ENCODE assay signal across 8 cellular contexts in the genomic region with DNA sequence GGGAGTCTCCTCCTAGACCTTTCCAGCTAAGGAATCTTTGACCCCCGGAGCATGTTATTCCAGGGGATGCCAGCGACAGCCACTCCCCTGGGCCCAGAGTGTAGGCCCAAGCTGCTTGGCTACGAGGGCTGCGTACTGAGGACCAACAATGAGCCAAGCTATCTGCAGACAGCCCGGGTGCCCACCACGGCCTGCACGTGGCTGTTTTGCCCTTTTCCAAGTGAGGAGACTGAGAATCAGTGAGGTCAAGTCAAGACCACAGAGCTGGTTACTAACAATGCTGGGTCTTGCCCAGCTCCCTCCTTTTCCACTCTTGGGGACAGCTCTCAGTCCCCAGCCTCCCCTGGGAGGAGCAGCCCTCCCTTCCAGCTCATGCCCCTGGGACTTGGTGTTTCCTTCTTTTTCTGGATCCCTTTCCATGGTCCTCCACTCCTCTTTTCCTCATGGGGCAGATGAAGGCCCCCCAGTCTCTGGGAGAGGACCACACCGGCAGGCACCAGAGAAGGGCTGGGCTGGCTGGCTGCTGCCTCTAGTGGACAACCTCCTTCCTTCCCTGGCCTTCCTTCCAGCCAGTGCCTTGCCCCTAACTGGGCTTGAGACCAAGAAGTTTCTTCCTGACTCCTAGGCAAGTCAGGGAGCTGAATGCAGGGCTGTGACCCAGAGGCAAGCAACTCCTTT. TPM values are rescaled to one million over a fixed set of nuclear protein-coding genes. Genes with fewer than 3 reads are reported as not detected.
A peak's percentile ranks its signal among the peaks of the same experiment; 100 is the strongest.
DNase-seq lines count a peak whose midpoint lies in the region; ATAC-seq and TF ChIP-seq lines count a peak whose summit lies in the region.

No MANE protein-coding gene starts in this region.

- DNase-seq in GM13976 (ENCODE audit: low spot score) (peak; percentile 42), SW480 (ENCODE audit: low spot score) (peak; percentile 71), right cardiac atrium (peak; percentile 71 to 87 (median 79)), skeletal muscle cell (ENCODE audit: low read depth) (no peak), NCI-H1436 (lab: John Stamatoyannopoulos, UW) (no peak), NCI-H524 treated with DMSO at 0.1 percent for 48 hours (lab: John Stamatoyannopoulos, UW) (no peak)
- DNase-seq in activated T-cell treated with anti-CD3 and anti-CD28 coated beads, Interleukin-2, amount 50 U/mL, for 24 hours: no peak

- no peak overlapping the region for H3K4me3 Mint-ChIP-seq in activated T-cell treated with anti-CD3 and anti-CD28 coated beads, Interleukin-2, amount 50 U/mL, for 24 hours

- H3K27ac ChIP-seq in right cardiac atrium (ENCODE audit: low read length): peak overlapping the region; percentile 70

- no peak for TF ChIP-seq CTCF in GM13976 (IDR thresholded peaks at IDR 0.05; ENCODE audit: borderline replicate concordance, control extremely low read depth, extremely low read depth, insufficient read depth, missing control alignments)

- in situ Hi-C loops in GM13976 (cut with MboI; ENCODE audit: low sequenced_read_pairs, unreplicated experiment): no loop called here

- WGBS in right cardiac atrium: 14% methylated on average over 8 of the region's 8 CpGs

- H3K9me3 Mint-ChIP-seq in activated T-cell treated with anti-CD3 and anti-CD28 coated beads, Interleukin-2, amount 50 U/mL, for 24 hours: peaks cover 2% of the 10 kb centered on the region

- no peaks in the 10 kb centered on the region for H3K36me3 Mint-ChIP-seq in activated T-cell treated with anti-CD3 and anti-CD28 coated beads, Interleukin-2, amount 50 U/mL, for 24 hours (ENCODE audit: low read depth)

- peaks cover 10% of the 10 kb centered on the region for H3K4me1 Mint-ChIP-seq in activated T-cell treated with anti-CD3 and anti-CD28 coated beads, Interleukin-2, amount 50 U/mL, for 24 hours (ENCODE audit: low read depth)

- no peak overlapping the region for H3K27ac Mint-ChIP-seq in activated T-cell treated with anti-CD3 and anti-CD28 coated beads, Interleukin-2, amount 50 U/mL, for 24 hours

- peaks cover 8% of the 10 kb centered on the region for H3K4me1 ChIP-seq in right cardiac atrium (ENCODE audit: control insufficient read depth, insufficient read depth, low read length)

- peak overlapping the region; percentile 22 for H3K4me3 ChIP-seq in right cardiac atrium (ENCODE audit: low read length)
- peak overlapping the region; percentile 37 for H3K4me3 ChIP-seq in skeletal muscle cell (ENCODE audit: low read depth, low read length)

- H3K27me3 Mint-ChIP-seq in activated T-cell treated with anti-CD3 and anti-CD28 coated beads, Interleukin-2, amount 50 U/mL, for 24 hours: peaks cover 93% of the 10 kb centered on the region

- intact Hi-C loops in right cardiac atrium (cut with DNase I): no loop called here

- no peaks in the 10 kb centered on the region for H3K9me3 ChIP-seq in right cardiac atrium (ENCODE audit: control insufficient read depth, low read length)

- no peaks in the 10 kb centered on the region for H3K27me3 ChIP-seq in right cardiac atrium (ENCODE audit: control insufficient read depth, insufficient read depth)

- peak; percentile 85 to 87 for ATAC-seq in right cardiac atrium
- ATAC-seq in HG02973 (IDR thresholded peaks at IDR 0.05; ENCODE audit: unreplicated experiment): no peak

RNA-seq across cellular contexts. Expression of a gene that starts 0.6 kb away (rescaled TPM):
- 10 to 100 TPM in 1 of 4 donors, 1 to 10 TPM in 3; 7.7 to 26.1 (median 8.1) TPM for total RNA-seq in right cardiac atrium
- polyA plus RNA-seq in right cardiac atrium: 7.4 TPM

Comparison
In these comparisons a context has a peak if more than half of its experiments do, and no peak if none do; other contexts are left out.
1. DNase-seq: peak in GM13976 (single experiment), SW480 (single experiment) and right cardiac atrium (3 of 3); none in skeletal muscle cell (single experiment), NCI-H1436 (single experiment), NCI-H524 treated with DMSO at 0.1 percent for 48 hours (single experiment) and activated T-cell treated with anti-CD3 and anti-CD28 coated beads, Interleukin-2, amount 50 U/mL, for 24 hours (single experiment).